Comparison of ENCODE assay signal across 31 cellular contexts in genomic region chr12:38850463-38850862, GRCh38. TPM values are rescaled to one million over a fixed set of nuclear protein-coding genes. Genes with fewer than 3 reads are reported as not detected.
A peak's percentile ranks its signal among the peaks of the same experiment; 100 is the strongest.
DNase-seq lines count a peak whose midpoint lies in the region; ATAC-seq, FAIRE-seq and TF ChIP-seq lines count a peak whose summit lies in the region.
"Had no signal": no experiment of that assay in that cellular context is flagged by ENCODE, and none has a peak within 500 bp of the region (broad histone marks: within the 10 kb centered on the region; RNA-seq: fewer than 3 reads in every experiment).

No MANE protein-coding gene starts in this region.

- TF ChIP-seq CTCF in fibroblast of the aortic adventitia (IDR thresholded peaks at IDR 0.05; ENCODE audit: insufficient read depth, low read length), result no peak

- no peak overlapping the region for H3K4me3 ChIP-seq in fibroblast of the aortic adventitia (ENCODE audit: low read depth, low read length)
- H3K4me3 ChIP-seq: BLaER1, cardiac muscle cell, coronary artery, heart right ventricle, lung, SK-N-MC had no signal

- no peak for ATAC-seq in activated CD4-positive, alpha-beta T cell treated with anti-CD3 and anti-CD28 coated beads for 36 hours
- ATAC-seq in T-helper 17 cell, result no peak
- ATAC-seq: activated naive CD4-positive, alpha-beta T cell treated with anti-CD3 and anti-CD28 coated beads, Interleukin-2, amount 50 U/mL, for 72 hours; naive thymus-derived CD8-positive, alpha-beta T cell had no signal

- H3K4me1 Mint-ChIP-seq in activated CD4-positive, alpha-beta T cell treated with anti-CD3 and anti-CD28 coated beads for 36 hours, result no peaks in the 10 kb centered on the region
- peaks cover 2% of the 10 kb centered on the region for H3K4me1 Mint-ChIP-seq in T-helper 17 cell

- H3K27me3 Mint-ChIP-seq in activated CD4-positive, alpha-beta T cell treated with anti-CD3 and anti-CD28 coated beads for 36 hours, result no peaks in the 10 kb centered on the region
- H3K27me3 Mint-ChIP-seq in T-helper 17 cell, result no peaks in the 10 kb centered on the region
- H3K27me3 Mint-ChIP-seq: progenitor cell of endocrine pancreas, type B pancreatic cell had no signal

- H3K9me3 ChIP-seq in T-helper 17 cell (ENCODE audit: control insufficient read depth, low read length, poor library complexity, severe bottlenecking), result no peaks in the 10 kb centered on the region
- H3K9me3 ChIP-seq: BLaER1 had no signal

- H3K9me3 Mint-ChIP-seq in activated CD4-positive, alpha-beta T cell treated with anti-CD3 and anti-CD28 coated beads for 36 hours (ENCODE audit: low read depth), result peaks cover 6% of the 10 kb centered on the region
- H3K9me3 Mint-ChIP-seq: type B pancreatic cell had no signal

- intact Hi-C loops in activated CD4-positive, alpha-beta T cell treated with anti-CD3 and anti-CD28 coated beads for 36 hours (cut with DNase I, micrococcal nuclease), result no loop called here

- no peak overlapping the region for H3K27ac Mint-ChIP-seq in activated CD4-positive, alpha-beta T cell treated with anti-CD3 and anti-CD28 coated beads for 36 hours
- no peak overlapping the region for H3K27ac Mint-ChIP-seq in T-helper 17 cell
- H3K27ac Mint-ChIP-seq: activated naive CD4-positive, alpha-beta T cell treated with anti-CD3 and anti-CD28 coated beads, Interleukin-2, amount 50 U/mL, for 72 hours; naive thymus-derived CD8-positive, alpha-beta T cell; progenitor cell of endocrine pancreas; type B pancreatic cell had no signal

- no peaks in the 10 kb centered on the region for H3K36me3 Mint-ChIP-seq in activated CD4-positive, alpha-beta T cell treated with anti-CD3 and anti-CD28 coated beads for 36 hours (ENCODE audit: low read depth)
- peaks cover 2% of the 10 kb centered on the region for H3K36me3 Mint-ChIP-seq in T-helper 17 cell (ENCODE audit: low read depth)
- H3K36me3 Mint-ChIP-seq: activated naive CD4-positive, alpha-beta T cell treated with anti-CD3 and anti-CD28 coated beads, Interleukin-2, amount 50 U/mL, for 72 hours; naive thymus-derived CD8-positive, alpha-beta T cell; type B pancreatic cell had no signal

- H3K4me3 Mint-ChIP-seq in activated CD4-positive, alpha-beta T cell treated with anti-CD3 and anti-CD28 coated beads for 36 hours, result no peak overlapping the region
- H3K4me3 Mint-ChIP-seq in T-helper 17 cell, result no peak overlapping the region
- H3K4me3 Mint-ChIP-seq: naive thymus-derived CD8-positive, alpha-beta T cell; type B pancreatic cell had no signal

- CTCF ChIA-PET in activated CD4-positive, alpha-beta T cell treated with anti-CD3 and anti-CD28 coated beads for 36 hours (lab: Charles Lee), result no interaction called here

- no peak for FAIRE-seq in GM19239 (lab: Jason Lieb, UNC)
- FAIRE-seq: frontal cortex, TTC549 had no signal

- POLR2A ChIA-PET in activated CD4-positive, alpha-beta T cell treated with anti-CD3 and anti-CD28 coated beads for 36 hours (lab: Charles Lee), result interaction anchor here (0.6 kb wide), 1 partner anchor 23 kb away, joined by 3 read pairs; no protein-coding TSS in a partner anchor

- peak; percentile 77 for DNase-seq in HCEC 1CT
- DNase-seq in amniotic epithelial cell (ENCODE audit: low read depth), result peak; percentile 59
- peak; percentile 15 for DNase-seq in fibroblast of the aortic adventitia (ENCODE audit: low read depth)
- peak; percentile 9 for DNase-seq in renal cortical epithelial cell (ENCODE audit: low read depth)
- DNase-seq in activated CD4-positive, alpha-beta T cell treated with anti-CD3 and anti-CD28 coated beads for 36 hours, result no peak
- DNase-seq in islet precursor cell, result no peak
- no peak for DNase-seq in T-helper 17 cell
- no peak for DNase-seq in GM19239 (ENCODE audit: insufficient read length, low spot score)
- DNase-seq: ACHN; activated CD4-positive, alpha-beta T cell treated with anti-CD3 and anti-CD28 coated beads for 4 hours; activated T-cell treated with anti-CD3 and anti-CD28 coated beads for 4 hours; anterior cingulate cortex; DMS53; effector CD8-positive, alpha-beta T cell; heart right ventricle; kidney glomerular epithelial cell; naive thymus-derived CD8-positive, alpha-beta T cell; NCI-H146; NCI-H446; NCI-H774; stimulated activated CD4-positive, alpha-beta T cell treated with anti-CD3 and anti-CD28 coated beads, Interleukin-4, amount 100 ng/mL, for 24 hours had no signal

RNA-seq across cellular contexts. Expression of gene CPNE8, which starts 54.9 kb away (rescaled TPM):
- total RNA-seq in fibroblast of the aortic adventitia (ENCODE audit: low replicate concordance), result 36.8 and 70.3 TPM in 2 replicates
- total RNA-seq in renal cortical epithelial cell, result 25.9 and 82.4 TPM in 2 replicates
- 1 to 10 TPM; 3.0 to 4.6 TPM for total RNA-seq in activated CD4-positive, alpha-beta T cell treated with anti-CD3 and anti-CD28 coated beads for 36 hours
- total RNA-seq in T-helper 17 cell, result 1 to 10 TPM; 4.8 to 5.9 TPM

Comparison
In these comparisons a context has a peak if more than half of its experiments do, and no peak if none do; other contexts are left out.
1. DNase-seq: peak in HCEC 1CT (single experiment), amniotic epithelial cell (single experiment), fibroblast of the aortic adventitia (single experiment) and renal cortical epithelial cell (single experiment); none in activated CD4-positive, alpha-beta T cell treated with anti-CD3 and anti-CD28 coated beads for 36 hours (single experiment), islet precursor cell (single experiment), T-helper 17 cell (0 of 3) and GM19239 (single experiment).